ENCODE assay signal across 2 cellular contexts in the genomic region with DNA sequence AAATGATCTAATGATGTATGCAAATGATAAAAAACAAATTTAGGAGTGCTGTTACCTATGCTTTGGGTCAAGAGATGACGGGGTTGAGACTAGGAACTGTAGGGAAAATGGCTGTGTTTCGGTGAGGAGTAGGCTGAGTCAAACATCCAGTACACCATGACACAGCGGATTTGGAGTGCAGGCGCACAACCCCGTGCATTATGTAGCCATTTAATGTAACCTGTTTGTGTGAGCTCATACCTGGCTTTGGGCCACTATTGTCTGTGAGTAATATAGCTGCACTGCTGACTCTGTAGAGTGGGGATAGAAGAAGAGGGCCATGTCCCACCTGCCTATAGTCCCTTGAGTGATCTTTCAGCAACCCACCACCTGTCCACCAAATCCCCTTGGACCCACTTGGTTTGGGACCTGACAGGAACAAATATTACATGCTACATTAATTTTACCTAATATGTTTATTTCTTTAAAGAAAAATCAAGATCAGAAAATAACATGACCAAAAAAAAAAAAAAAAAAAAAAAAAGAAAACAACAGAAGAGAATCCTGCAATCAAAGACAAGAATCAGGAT.
A peak's percentile ranks its signal among the peaks of the same experiment; 100 is the strongest.
TF ChIP-seq lines count a peak whose summit lies in the region.

No MANE protein-coding gene starts in this region.

TF ChIP-seq in HepG2, 621 proteins besides CTCF, POLR2A, EP300 and RAD21:
- TF ChIP-seq, protein P1, sequence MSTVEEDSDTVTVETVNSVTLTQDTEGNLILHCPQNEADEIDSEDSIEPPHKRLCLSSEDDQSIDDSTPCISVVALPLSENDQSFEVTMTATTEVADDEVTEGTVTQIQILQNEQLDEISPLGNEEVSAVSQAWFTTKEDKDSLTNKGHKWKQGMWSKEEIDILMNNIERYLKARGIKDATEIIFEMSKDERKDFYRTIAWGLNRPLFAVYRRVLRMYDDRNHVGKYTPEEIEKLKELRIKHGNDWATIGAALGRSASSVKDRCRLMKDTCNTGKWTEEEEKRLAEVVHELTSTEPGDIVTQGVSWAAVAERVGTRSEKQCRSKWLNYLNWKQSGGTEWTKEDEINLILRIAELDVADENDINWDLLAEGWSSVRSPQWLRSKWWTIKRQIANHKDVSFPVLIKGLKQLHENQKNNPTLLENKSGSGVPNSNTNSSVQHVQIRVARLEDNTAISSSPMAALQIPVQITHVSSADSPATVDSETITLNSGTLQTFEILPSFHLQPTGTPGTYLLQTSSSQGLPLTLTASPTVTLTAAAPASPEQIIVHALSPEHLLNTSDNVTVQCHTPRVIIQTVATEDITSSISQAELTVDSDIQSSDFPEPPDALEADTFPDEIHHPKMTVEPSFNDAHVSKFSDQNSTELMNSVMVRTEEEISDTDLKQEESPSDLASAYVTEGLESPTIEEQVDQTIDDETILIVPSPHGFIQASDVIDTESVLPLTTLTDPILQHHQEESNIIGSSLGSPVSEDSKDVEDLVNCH (CRISPR knock-in tag; IDR thresholded peaks at IDR 0.05): no peak
- peak; percentile 72; the same call in 1 of the 2 replicates for TF ChIP-seq NFE2L2 (IDR thresholded peaks at IDR 0.05; ENCODE audit: low read length)
- peak in 1 of 2 experiments; percentile 34; a peak in 2 of 4 replicates for TF ChIP-seq MAFK (conservative IDR thresholded peaks at IDR 0.05 in 1 of 2, IDR thresholded peaks at IDR 0.05 in 1 of 2; ENCODE audit: low read length in 2 of 2)
TF ChIP-seq in HepG2: peak in this region for 2.

TF ChIP-seq in SK-N-SH treated with all-trans-retinoic acid at 6 μM for 48 hours, 23 proteins besides CTCF, POLR2A, EP300 and RAD21:
- no peak for TF ChIP-seq CREB5 (CRISPR knock-in tag; IDR thresholded peaks at IDR 0.05; ENCODE audit: low read depth)
- no peak for TF ChIP-seq GLIS3 (CRISPR knock-in tag; IDR thresholded peaks at IDR 0.05)
- no peak for TF ChIP-seq ZFP30 (CRISPR knock-in tag; IDR thresholded peaks at IDR 0.05)
- no peak for TF ChIP-seq SNAI2 (CRISPR knock-in tag; IDR thresholded peaks at IDR 0.05)
- TF ChIP-seq TOX (CRISPR knock-in tag; IDR thresholded peaks at IDR 0.05; ENCODE audit: borderline replicate concordance): no peak
- TF ChIP-seq ZNF565 (CRISPR knock-in tag; conservative IDR thresholded peaks at IDR 0.05; ENCODE audit: low read depth): no peak
- no peak for TF ChIP-seq ZNF8 (CRISPR knock-in tag; IDR thresholded peaks at IDR 0.05)
- no peak for TF ChIP-seq ESRRG (CRISPR knock-in tag; IDR thresholded peaks at IDR 0.05)
- TF ChIP-seq, protein P2, sequence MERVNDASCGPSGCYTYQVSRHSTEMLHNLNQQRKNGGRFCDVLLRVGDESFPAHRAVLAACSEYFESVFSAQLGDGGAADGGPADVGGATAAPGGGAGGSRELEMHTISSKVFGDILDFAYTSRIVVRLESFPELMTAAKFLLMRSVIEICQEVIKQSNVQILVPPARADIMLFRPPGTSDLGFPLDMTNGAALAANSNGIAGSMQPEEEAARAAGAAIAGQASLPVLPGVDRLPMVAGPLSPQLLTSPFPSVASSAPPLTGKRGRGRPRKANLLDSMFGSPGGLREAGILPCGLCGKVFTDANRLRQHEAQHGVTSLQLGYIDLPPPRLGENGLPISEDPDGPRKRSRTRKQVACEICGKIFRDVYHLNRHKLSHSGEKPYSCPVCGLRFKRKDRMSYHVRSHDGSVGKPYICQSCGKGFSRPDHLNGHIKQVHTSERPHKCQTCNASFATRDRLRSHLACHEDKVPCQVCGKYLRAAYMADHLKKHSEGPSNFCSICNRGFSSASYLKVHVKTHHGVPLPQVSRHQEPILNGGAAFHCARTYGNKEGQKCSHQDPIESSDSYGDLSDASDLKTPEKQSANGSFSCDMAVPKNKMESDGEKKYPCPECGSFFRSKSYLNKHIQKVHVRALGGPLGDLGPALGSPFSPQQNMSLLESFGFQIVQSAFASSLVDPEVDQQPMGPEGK (CRISPR knock-in tag; IDR thresholded peaks at IDR 0.05; ENCODE audit: borderline replicate concordance): no peak
- no peak for TF ChIP-seq ZNF70 (CRISPR knock-in tag; IDR thresholded peaks at IDR 0.05)
- no peak for TF ChIP-seq CSDC2 (CRISPR knock-in tag; IDR thresholded peaks at IDR 0.05)
- no peak for TF ChIP-seq ARNTL (CRISPR knock-in tag; IDR thresholded peaks at IDR 0.05; ENCODE audit: borderline replicate concordance, low read depth)
- TF ChIP-seq, protein P3, sequence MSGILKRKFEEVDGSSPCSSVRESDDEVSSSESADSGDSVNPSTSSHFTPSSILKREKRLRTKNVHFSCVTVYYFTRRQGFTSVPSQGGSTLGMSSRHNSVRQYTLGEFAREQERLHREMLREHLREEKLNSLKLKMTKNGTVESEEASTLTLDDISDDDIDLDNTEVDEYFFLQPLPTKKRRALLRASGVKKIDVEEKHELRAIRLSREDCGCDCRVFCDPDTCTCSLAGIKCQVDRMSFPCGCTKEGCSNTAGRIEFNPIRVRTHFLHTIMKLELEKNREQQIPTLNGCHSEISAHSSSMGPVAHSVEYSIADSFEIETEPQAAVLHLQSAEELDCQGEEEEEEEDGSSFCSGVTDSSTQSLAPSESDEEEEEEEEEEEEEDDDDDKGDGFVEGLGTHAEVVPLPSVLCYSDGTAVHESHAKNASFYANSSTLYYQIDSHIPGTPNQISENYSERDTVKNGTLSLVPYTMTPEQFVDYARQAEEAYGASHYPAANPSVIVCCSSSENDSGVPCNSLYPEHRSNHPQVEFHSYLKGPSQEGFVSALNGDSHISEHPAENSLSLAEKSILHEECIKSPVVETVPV (CRISPR knock-in tag; IDR thresholded peaks at IDR 0.05): no peak
- TF ChIP-seq BACH2 (CRISPR knock-in tag; IDR thresholded peaks at IDR 0.05; ENCODE audit: borderline replicate concordance): no peak
